ENCODE assay signal across 1 cellular context in the genomic region with DNA sequence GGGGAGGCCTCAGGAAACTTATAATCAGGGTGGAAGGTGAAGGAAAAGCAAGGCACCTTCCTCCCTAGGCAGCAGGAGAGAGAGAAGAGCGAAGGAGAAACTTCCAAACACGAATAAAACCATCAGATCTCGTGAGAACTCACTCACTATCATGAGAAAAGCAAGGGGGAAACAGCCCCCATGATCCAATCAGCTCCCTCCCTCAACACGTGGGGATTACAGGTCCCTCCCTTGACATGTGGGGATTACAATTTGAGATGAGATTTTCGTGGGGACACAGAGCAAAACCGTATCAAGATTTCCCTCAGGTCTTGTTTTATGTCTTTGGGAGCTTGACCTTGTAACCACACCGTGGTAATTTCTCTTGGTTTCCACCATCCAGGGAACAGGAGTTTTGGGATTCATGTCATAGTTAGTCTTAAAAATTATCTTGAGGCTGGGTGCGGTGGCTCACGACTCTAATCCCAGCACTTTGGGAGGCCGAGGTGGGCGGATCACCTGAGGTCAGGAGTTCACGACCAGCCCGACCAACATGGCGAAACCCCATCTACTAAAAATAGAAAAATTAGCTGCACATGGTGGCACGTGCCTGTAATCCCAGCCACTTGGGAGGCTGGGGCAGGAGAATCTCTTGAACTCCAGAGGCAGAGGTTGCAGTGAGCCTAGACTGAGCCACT.
A peak's percentile ranks its signal among the peaks of the same experiment; 100 is the strongest.
TF ChIP-seq lines count a peak whose summit lies in the region.

No MANE protein-coding gene starts in this region.

TF ChIP-seq in K562, 482 proteins besides CTCF, POLR2A, EP300 and RAD21 (continued from another document and continues in another):
- TF ChIP-seq, protein P1, sequence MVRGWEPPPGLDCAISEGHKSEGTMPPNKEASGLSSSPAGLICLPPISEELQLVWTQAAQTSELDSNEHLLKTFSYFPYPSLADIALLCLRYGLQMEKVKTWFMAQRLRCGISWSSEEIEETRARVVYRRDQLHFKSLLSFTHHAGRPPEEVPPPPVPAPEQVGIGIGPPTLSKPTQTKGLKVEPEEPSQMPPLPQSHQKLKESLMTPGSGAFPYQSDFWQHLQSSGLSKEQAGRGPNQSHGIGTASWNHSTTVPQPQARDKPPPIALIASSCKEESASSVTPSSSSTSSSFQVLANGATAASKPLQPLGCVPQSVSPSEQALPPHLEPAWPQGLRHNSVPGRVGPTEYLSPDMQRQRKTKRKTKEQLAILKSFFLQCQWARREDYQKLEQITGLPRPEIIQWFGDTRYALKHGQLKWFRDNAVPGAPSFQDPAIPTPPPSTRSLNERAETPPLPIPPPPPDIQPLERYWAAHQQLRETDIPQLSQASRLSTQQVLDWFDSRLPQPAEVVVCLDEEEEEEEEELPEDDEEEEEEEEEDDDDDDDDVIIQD (CRISPR knock-in tag; IDR thresholded peaks at IDR 0.05), result no peak
- TF ChIP-seq STAT5A (IDR thresholded peaks at IDR 0.05; ENCODE audit: borderline replicate concordance, low read length) (no peak), CCNT2 (IDR thresholded peaks at IDR 0.05; ENCODE audit: borderline replicate concordance, extremely low read depth, insufficient read length, low read depth, low read length) (no peak), KLF13 (tag; IDR thresholded peaks at IDR 0.05; ENCODE audit: borderline replicate concordance, low read depth) (no peak), ZNF431 (CRISPR knock-in tag; IDR thresholded peaks at IDR 0.05) (peak; percentile 46; the same call in 1 of the 2 replicates), FUS (optimal IDR thresholded peaks at IDR 0.05; ENCODE audit: low read depth, low read length) (no peak), PHF8 (IDR thresholded peaks at IDR 0.05; ENCODE audit: borderline replicate concordance, low read length) (no peak), SMAD2 (IDR thresholded peaks at IDR 0.05; ENCODE audit: low read depth, low read length) (no peak), THRAP3 (IDR thresholded peaks at IDR 0.05; ENCODE audit: borderline replicate concordance) (no peak), CHCHD3 (CRISPR knock-in tag; IDR thresholded peaks at IDR 0.05) (no peak), CBX8 (IDR thresholded peaks at IDR 0.05; ENCODE audit: borderline replicate concordance, extremely low read depth, low read depth, low read length, poor library complexity, severe bottlenecking) (no peak), HNRNPH1 (optimal IDR thresholded peaks at IDR 0.05; ENCODE audit: low read depth, low read length) (no peak), SOX6 (IDR thresholded peaks at IDR 0.05) (no peak), ZNF699 (CRISPR knock-in tag; IDR thresholded peaks at IDR 0.05; ENCODE audit: insufficient replicate concordance) (no peak), MYC (IDR thresholded peaks at IDR 0.05; ENCODE audit: low read depth, low read length) (peak; percentile 28; the same call in 1 of the 2 replicates), MYC (CRISPR knock-in tag; IDR thresholded peaks at IDR 0.05; ENCODE audit: borderline replicate concordance, low read depth) (no peak), BDP1 (IDR thresholded peaks at IDR 0.05; ENCODE audit: insufficient read depth, insufficient read length) (no peak), HEY1 (CRISPR knock-in tag; IDR thresholded peaks at IDR 0.05; ENCODE audit: borderline replicate concordance) (no peak), NFIC (IDR thresholded peaks at IDR 0.05) (no peak), FIP1L1 (IDR thresholded peaks at IDR 0.05; ENCODE audit: low read depth, low read length, poor library complexity, severe bottlenecking) (no peak), XRCC3 (IDR thresholded peaks at IDR 0.05) (no peak), PHB2 (IDR thresholded peaks at IDR 0.05; ENCODE audit: low read depth) (no peak), RBM22 (IDR thresholded peaks at IDR 0.05; ENCODE audit: low read depth, low read length, poor library complexity, severe bottlenecking) (no peak), KDM4B (IDR thresholded peaks at IDR 0.05; ENCODE audit: borderline replicate concordance in 2 of 2, low read depth in 1 of 2) (no peak)
- TF ChIP-seq, protein P2, sequence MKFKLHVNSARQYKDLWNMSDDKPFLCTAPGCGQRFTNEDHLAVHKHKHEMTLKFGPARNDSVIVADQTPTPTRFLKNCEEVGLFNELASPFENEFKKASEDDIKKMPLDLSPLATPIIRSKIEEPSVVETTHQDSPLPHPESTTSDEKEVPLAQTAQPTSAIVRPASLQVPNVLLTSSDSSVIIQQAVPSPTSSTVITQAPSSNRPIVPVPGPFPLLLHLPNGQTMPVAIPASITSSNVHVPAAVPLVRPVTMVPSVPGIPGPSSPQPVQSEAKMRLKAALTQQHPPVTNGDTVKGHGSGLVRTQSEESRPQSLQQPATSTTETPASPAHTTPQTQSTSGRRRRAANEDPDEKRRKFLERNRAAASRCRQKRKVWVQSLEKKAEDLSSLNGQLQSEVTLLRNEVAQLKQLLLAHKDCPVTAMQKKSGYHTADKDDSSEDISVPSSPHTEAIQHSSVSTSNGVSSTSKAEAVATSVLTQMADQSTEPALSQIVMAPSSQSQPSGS (CRISPR knock-in tag; IDR thresholded peaks at IDR 0.05), result no peak
- TF ChIP-seq, protein P3, sequence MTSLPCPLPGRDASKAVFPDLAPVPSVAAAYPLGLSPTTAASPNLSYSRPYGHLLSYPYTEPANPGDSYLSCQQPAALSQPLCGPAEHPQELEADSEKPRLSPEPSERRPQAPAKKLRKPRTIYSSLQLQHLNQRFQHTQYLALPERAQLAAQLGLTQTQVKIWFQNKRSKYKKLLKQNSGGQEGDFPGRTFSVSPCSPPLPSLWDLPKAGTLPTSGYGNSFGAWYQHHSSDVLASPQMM (CRISPR knock-in tag; IDR thresholded peaks at IDR 0.05), result no peak
- TF ChIP-seq, protein P4, sequence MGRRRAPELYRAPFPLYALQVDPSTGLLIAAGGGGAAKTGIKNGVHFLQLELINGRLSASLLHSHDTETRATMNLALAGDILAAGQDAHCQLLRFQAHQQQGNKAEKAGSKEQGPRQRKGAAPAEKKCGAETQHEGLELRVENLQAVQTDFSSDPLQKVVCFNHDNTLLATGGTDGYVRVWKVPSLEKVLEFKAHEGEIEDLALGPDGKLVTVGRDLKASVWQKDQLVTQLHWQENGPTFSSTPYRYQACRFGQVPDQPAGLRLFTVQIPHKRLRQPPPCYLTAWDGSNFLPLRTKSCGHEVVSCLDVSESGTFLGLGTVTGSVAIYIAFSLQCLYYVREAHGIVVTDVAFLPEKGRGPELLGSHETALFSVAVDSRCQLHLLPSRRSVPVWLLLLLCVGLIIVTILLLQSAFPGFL (CRISPR knock-in tag; IDR thresholded peaks at IDR 0.05), result no peak
- TF ChIP-seq, protein P5, sequence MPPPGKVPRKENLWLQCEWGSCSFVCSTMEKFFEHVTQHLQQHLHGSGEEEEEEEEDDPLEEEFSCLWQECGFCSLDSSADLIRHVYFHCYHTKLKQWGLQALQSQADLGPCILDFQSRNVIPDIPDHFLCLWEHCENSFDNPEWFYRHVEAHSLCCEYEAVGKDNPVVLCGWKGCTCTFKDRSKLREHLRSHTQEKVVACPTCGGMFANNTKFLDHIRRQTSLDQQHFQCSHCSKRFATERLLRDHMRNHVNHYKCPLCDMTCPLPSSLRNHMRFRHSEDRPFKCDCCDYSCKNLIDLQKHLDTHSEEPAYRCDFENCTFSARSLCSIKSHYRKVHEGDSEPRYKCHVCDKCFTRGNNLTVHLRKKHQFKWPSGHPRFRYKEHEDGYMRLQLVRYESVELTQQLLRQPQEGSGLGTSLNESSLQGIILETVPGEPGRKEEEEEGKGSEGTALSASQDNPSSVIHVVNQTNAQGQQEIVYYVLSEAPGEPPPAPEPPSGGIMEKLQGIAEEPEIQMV (tag; conservative IDR thresholded peaks at IDR 0.05; ENCODE audit: low read depth), result no peak
- TF ChIP-seq, protein P6, sequence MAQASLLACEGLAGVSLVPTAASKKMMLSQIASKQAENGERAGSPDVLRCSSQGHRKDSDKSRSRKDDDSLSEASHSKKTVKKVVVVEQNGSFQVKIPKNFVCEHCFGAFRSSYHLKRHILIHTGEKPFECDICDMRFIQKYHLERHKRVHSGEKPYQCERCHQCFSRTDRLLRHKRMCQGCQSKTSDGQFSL (CRISPR knock-in tag; IDR thresholded peaks at IDR 0.05), result no peak
- TF ChIP-seq, protein P6 (tag; IDR thresholded peaks at IDR 0.05), result no peak
- TF ChIP-seq, protein P7, sequence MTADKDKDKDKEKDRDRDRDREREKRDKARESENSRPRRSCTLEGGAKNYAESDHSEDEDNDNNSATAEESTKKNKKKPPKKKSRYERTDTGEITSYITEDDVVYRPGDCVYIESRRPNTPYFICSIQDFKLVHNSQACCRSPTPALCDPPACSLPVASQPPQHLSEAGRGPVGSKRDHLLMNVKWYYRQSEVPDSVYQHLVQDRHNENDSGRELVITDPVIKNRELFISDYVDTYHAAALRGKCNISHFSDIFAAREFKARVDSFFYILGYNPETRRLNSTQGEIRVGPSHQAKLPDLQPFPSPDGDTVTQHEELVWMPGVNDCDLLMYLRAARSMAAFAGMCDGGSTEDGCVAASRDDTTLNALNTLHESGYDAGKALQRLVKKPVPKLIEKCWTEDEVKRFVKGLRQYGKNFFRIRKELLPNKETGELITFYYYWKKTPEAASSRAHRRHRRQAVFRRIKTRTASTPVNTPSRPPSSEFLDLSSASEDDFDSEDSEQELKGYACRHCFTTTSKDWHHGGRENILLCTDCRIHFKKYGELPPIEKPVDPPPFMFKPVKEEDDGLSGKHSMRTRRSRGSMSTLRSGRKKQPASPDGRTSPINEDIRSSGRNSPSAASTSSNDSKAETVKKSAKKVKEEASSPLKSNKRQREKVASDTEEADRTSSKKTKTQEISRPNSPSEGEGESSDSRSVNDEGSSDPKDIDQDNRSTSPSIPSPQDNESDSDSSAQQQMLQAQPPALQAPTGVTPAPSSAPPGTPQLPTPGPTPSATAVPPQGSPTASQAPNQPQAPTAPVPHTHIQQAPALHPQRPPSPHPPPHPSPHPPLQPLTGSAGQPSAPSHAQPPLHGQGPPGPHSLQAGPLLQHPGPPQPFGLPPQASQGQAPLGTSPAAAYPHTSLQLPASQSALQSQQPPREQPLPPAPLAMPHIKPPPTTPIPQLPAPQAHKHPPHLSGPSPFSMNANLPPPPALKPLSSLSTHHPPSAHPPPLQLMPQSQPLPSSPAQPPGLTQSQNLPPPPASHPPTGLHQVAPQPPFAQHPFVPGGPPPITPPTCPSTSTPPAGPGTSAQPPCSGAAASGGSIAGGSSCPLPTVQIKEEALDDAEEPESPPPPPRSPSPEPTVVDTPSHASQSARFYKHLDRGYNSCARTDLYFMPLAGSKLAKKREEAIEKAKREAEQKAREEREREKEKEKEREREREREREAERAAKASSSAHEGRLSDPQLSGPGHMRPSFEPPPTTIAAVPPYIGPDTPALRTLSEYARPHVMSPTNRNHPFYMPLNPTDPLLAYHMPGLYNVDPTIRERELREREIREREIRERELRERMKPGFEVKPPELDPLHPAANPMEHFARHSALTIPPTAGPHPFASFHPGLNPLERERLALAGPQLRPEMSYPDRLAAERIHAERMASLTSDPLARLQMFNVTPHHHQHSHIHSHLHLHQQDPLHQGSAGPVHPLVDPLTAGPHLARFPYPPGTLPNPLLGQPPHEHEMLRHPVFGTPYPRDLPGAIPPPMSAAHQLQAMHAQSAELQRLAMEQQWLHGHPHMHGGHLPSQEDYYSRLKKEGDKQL (CRISPR knock-in tag; IDR thresholded peaks at IDR 0.05; ENCODE audit: borderline replicate concordance), result no peak
- TF ChIP-seq, protein P8, sequence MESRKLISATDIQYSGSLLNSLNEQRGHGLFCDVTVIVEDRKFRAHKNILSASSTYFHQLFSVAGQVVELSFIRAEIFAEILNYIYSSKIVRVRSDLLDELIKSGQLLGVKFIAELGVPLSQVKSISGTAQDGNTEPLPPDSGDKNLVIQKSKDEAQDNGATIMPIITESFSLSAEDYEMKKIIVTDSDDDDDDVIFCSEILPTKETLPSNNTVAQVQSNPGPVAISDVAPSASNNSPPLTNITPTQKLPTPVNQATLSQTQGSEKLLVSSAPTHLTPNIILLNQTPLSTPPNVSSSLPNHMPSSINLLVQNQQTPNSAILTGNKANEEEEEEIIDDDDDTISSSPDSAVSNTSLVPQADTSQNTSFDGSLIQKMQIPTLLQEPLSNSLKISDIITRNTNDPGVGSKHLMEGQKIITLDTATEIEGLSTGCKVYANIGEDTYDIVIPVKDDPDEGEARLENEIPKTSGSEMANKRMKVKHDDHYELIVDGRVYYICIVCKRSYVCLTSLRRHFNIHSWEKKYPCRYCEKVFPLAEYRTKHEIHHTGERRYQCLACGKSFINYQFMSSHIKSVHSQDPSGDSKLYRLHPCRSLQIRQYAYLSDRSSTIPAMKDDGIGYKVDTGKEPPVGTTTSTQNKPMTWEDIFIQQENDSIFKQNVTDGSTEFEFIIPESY (CRISPR knock-in tag; IDR thresholded peaks at IDR 0.05), result 0 out of 2 replicates have a peak, but pooled peaks have one; percentile 20
- TF ChIP-seq, protein P9, sequence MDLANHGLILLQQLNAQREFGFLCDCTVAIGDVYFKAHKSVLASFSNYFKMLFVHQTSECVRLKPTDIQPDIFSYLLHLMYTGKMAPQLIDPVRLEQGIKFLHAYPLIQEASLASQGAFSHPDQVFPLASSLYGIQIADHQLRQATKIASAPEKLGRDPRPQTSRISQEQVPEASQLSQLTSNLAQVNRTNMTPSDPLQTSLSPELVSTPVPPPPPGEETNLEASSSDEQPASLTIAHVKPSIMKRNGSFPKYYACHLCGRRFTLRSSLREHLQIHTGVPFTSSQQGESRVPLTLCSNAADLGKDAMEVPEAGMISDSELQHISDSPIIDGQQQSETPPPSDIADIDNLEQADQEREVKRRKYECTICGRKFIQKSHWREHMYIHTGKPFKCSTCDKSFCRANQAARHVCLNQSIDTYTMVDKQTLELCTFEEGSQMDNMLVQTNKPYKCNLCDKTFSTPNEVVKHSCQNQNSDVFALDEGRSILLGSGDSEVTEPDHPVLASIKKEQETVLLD (IDR thresholded peaks at IDR 0.05), result no peak
- TF ChIP-seq, protein P10, sequence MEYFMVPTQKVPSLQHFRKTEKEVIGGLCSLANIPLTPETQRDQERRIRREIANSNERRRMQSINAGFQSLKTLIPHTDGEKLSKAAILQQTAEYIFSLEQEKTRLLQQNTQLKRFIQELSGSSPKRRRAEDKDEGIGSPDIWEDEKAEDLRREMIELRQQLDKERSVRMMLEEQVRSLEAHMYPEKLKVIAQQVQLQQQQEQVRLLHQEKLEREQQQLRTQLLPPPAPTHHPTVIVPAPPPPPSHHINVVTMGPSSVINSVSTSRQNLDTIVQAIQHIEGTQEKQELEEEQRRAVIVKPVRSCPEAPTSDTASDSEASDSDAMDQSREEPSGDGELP (CRISPR knock-in tag; IDR thresholded peaks at IDR 0.05; ENCODE audit: borderline replicate concordance), result 0 out of 2 replicates have a peak, but pooled peaks have one; percentile 20
- TF ChIP-seq, protein P11, sequence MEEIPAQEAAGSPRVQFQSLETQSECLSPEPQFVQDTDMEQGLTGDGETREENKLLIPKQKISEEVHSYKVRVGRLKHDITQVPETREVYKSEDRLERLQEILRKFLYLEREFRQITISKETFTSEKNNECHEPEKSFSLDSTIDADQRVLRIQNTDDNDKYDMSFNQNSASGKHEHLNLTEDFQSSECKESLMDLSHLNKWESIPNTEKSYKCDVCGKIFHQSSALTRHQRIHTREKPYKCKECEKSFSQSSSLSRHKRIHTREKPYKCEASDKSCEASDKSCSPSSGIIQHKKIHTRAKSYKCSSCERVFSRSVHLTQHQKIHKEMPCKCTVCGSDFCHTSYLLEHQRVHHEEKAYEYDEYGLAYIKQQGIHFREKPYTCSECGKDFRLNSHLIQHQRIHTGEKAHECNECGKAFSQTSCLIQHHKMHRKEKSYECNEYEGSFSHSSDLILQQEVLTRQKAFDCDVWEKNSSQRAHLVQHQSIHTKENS (CRISPR knock-in tag; IDR thresholded peaks at IDR 0.05), result no peak
